ENCODE assay signal across 11 cellular contexts in the genomic region with DNA sequence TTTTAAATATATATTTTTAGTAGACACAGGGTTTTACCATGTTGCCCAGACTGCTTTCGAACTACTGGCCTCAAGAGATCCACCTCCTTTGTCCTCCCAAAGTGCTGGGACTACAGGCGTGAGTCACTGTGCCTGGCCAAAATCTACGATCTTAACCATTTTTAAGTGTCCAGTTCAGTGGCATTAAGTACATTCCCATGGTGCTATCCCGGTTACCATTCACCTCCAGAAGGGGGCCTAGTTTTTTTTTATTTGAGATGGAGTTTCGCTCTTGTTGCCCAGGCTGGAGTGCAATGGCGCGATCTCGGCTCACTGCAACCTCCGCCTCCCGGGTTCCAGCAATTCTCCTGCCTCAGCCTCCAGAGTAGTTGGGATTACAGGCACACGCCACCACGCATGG. TPM values are rescaled to one million over a fixed set of nuclear protein-coding genes. Genes with fewer than 3 reads are reported as not detected.
DNase-seq lines count a peak whose midpoint lies in the region; ATAC-seq, FAIRE-seq and TF ChIP-seq lines count a peak whose summit lies in the region.
"Not testable (repeated sequence)": the region's sequence is repeated elsewhere in the genome, so short reads cannot be mapped to it uniquely, and the experiment has no call there.
"Had no signal": no experiment of that assay in that cellular context is flagged by ENCODE, and none has a peak within 500 bp of the region (broad histone marks: within the 10 kb centered on the region; RNA-seq: fewer than 3 reads in every experiment).

No MANE protein-coding gene starts in this region.

- not testable (repeated sequence) for H3K27me3 Mint-ChIP-seq in osteocyte (ENCODE audit: unreplicated experiment)

- not testable (repeated sequence) for ATAC-seq in RWPE2 (ENCODE audit: low read depth); K562

- DNase-seq in DMS 273 (lab: John Stamatoyannopoulos, UW; ENCODE audit: unreplicated experiment) = peak; percentile 24
- peak; percentile 1 for DNase-seq in GM13976 (ENCODE audit: low spot score)
- peak; percentile 33 for DNase-seq in M059J (ENCODE audit: low read depth)
- not testable (repeated sequence) for DNase-seq in RWPE2 (ENCODE audit: low spot score); fibroblast of villous mesenchyme (ENCODE audit: low read depth); osteocyte (ENCODE audit: extremely low spot score, unreplicated experiment)
- DNase-seq in K562 (ENCODE audit: extremely low read depth in 1 of 4, low spot score in 3 of 4) = peak; percentile 10 to 47 (median 16)

- H3K9ac ChIP-seq in K562 (ENCODE audit: insufficient read depth in 1 of 2, low read depth in 2 of 2, low read length in 2 of 2) = not testable (repeated sequence)

- H3K27ac ChIP-seq in 22Rv1; RWPE2 (ENCODE audit: poor library complexity, severe bottlenecking): not testable (repeated sequence)
- peak overlapping the region; percentile 30; the same call in 1 of the 3 replicates for H3K27ac ChIP-seq in K562 (ENCODE audit: extremely low read depth, low read depth, low read length)

- H4K20me1 ChIP-seq in K562 (replicated peaks; ENCODE audit: control insufficient read depth, insufficient read depth, low read length) = not testable (repeated sequence)

- POLR2A ChIA-PET in K562 (lab: Yijun Ruan, JAX) = interaction anchor here (1.1 kb wide), 1 partner anchor 58 kb away, joined by 5 read pairs; no protein-coding TSS in a partner anchor

- not testable (repeated sequence) for H3K4me2 ChIP-seq in K562 (ENCODE audit: insufficient read depth, low read length)

- not testable (repeated sequence) for H3K4me3 Mint-ChIP-seq in osteocyte (ENCODE audit: unreplicated experiment)

- BruUV-seq in K562 (replicated peaks; lab: Mats Ljungman, UMichigan) = not testable (repeated sequence)

- not testable (repeated sequence) for H3K9me1 ChIP-seq in K562 (ENCODE audit: control insufficient read depth, insufficient read depth, low read length)

- H2AFZ ChIP-seq in K562 (ENCODE audit: low read depth, low read length) = not testable (repeated sequence)

- peak; percentile 56 for FAIRE-seq in K562 (lab: Jason Lieb, UNC)

- not testable (repeated sequence) for TF ChIP-seq POLR2A in K562 (conservative IDR thresholded peaks at IDR 0.05)

- H3K27me3 ChIP-seq in RWPE2 (ENCODE audit: insufficient read depth, poor library complexity, severe bottlenecking); K562 (ENCODE audit: control insufficient read depth in 2 of 2, insufficient read depth in 2 of 2, low read length in 2 of 2): not testable (repeated sequence)

- 70% methylated on average over 12 of the region's 12 CpGs for WGBS in K562 (ENCODE audit: insufficient coverage, low coverage, missing lambda C conversion rate)

- not testable (repeated sequence) for H3K4me3 ChIP-seq in RWPE2 (ENCODE audit: severe bottlenecking); K562; fibroblast of villous mesenchyme (ENCODE audit: low read depth, low read length)

- TF ChIP-seq CTCF in 22Rv1 (IDR thresholded peaks at IDR 0.05) = 0 out of 2 replicates have a peak, but pooled peaks have one; percentile 10
- TF ChIP-seq CTCF in GM13976 (IDR thresholded peaks at IDR 0.05; ENCODE audit: borderline replicate concordance, control extremely low read depth, extremely low read depth, insufficient read depth, missing control alignments) = not testable (repeated sequence)
- peak; percentile 6 for TF ChIP-seq CTCF in RWPE2 (IDR thresholded peaks at IDR 0.05; ENCODE audit: poor library complexity, severe bottlenecking)
- peak in 2 of 3 experiments; percentile 15 to 29; a peak in 2 of 6 replicates for TF ChIP-seq CTCF in K562 (IDR thresholded peaks at IDR 0.05 in 2 of 3, conservative IDR thresholded peaks at IDR 0.05 in 1 of 3; ENCODE audit: insufficient read depth in 2 of 3, low read depth in 1 of 3, low read length in 3 of 3)
- TF ChIP-seq CTCF in fibroblast of villous mesenchyme (IDR thresholded peaks at IDR 0.05; ENCODE audit: insufficient read depth, low read depth, low read length) = peak; percentile 9
- peak; percentile 16 for TF ChIP-seq CTCF in osteocyte (IDR thresholded peaks at IDR 0.05)

- H3K9me3 Mint-ChIP-seq in osteocyte (ENCODE audit: unreplicated experiment) = not testable (repeated sequence)

- not testable (repeated sequence) for H3K4me1 ChIP-seq in RWPE2 (ENCODE audit: insufficient read depth, poor library complexity, severe bottlenecking)
- peaks cover 5 to 34% of the 10 kb centered on the region in 2 experiments; a peak in 3 of 5 replicates for H3K4me1 ChIP-seq in K562 (replicated peaks in 1 of 2; ENCODE audit: control insufficient read depth in 2 of 2, insufficient read depth in 2 of 2, low read length in 2 of 2)

- H3K4me1 Mint-ChIP-seq in osteocyte (ENCODE audit: unreplicated experiment) = not testable (repeated sequence)

- peak in 1 of 2 experiments; percentile 12; a peak in 2 of 4 replicates for TF ChIP-seq RAD21 in K562 (CRISPR knock-in tag; conservative IDR thresholded peaks at IDR 0.05 in 1 of 2, IDR thresholded peaks at IDR 0.05 in 1 of 2)

- TF ChIP-seq EP300 in K562 (IDR thresholded peaks at IDR 0.05; ENCODE audit: low read length) = not testable (repeated sequence)

- H3K27ac Mint-ChIP-seq in osteocyte (ENCODE audit: unreplicated experiment) = not testable (repeated sequence)

- CTCF ChIA-PET in K562 (lab: Yijun Ruan, JAX; ENCODE audit: low intra/inter-chr PET ratio) = interaction anchor here (0.6 kb wide), 1 partner anchor 58 kb away, joined by 3 read pairs; no protein-coding TSS in a partner anchor

- in situ Hi-C loops in GM13976 (cut with MboI; ENCODE audit: low sequenced_read_pairs, unreplicated experiment); K562 (cut with MboI): not testable (repeated sequence)

- intact Hi-C loops in K562 (cut with micrococcal nuclease) = loop anchor here (10.0 kb wide), 1 partner anchor 80 kb away; a partner anchor contains a TSS

- not testable (repeated sequence) for H3K9me3 ChIP-seq in RWPE2 (ENCODE audit: severe bottlenecking); K562 (replicated peaks; ENCODE audit: control insufficient read depth, insufficient read depth, low read depth, low read length)

- H3K36me3 Mint-ChIP-seq in osteocyte (ENCODE audit: unreplicated experiment) = not testable (repeated sequence)

- H3K36me3 ChIP-seq in RWPE2 (ENCODE audit: low read depth); K562 (ENCODE audit: control insufficient read depth, insufficient read depth, low read length): not testable (repeated sequence)

- not testable (repeated sequence) for H3K79me2 ChIP-seq in K562 (ENCODE audit: control insufficient read depth, insufficient read depth, low read length)

RNA-seq across cellular contexts. Expression of a gene that starts 3.6 kb away (rescaled TPM):
- total RNA-seq in M059J (2014; rRNA removed; shearing (Covaris generic)) = 2.3 and 4.8 TPM in 2 replicates
- total RNA-seq in K562 (2011; cell fraction: chromatin; rRNA removed; ENCODE audit: low replicate concordance) = 10.9 and 28.8 TPM in 2 replicates
- 34.2 and 45.7 TPM in 2 replicates for total RNA-seq in K562 (2011; cell fraction: nucleolus; rRNA removed)
- 19.0 and 24.8 TPM in 2 replicates for total RNA-seq in K562 (2011; cell fraction: nucleoplasm; rRNA removed)
- total RNA-seq in K562 (2014; rRNA removed) (11.6 and 12.6 TPM in 2 replicates), K562 (2014; rRNA removed; fragmentation: Illumina TruSeq; extraction: Trizol) (6.3 and 7.0 TPM in 2 replicates), K562 (2015; rRNA removed; fragmentation: Illumina TruSeq; extraction: Trizol) (8.6 and 8.8 TPM in 2 replicates), K562 (2021) (15.2 and 15.9 TPM in 2 replicates), fibroblast of villous mesenchyme (2.9 and 3.9 TPM in 2 replicates), osteocyte (1.8 and 1.9 TPM in 2 replicates)
- polyA plus RNA-seq in K562 (2011; rRNA removed) (14.1 and 15.9 TPM in 2 replicates), K562 (2014; fragmentation: Illumina TruSeq; extraction: Trizol) (12.5 and 13.3 TPM in 2 replicates), K562 (2014; fragmentation: Nextera tagmentation; extraction: Ambion mirVana) (1 to 10 TPM; 1.9 to 2.1 TPM), K562 (2014; rRNA removed) (10.6 and 12.0 TPM in 2 replicates)
- polyA plus RNA-seq in K562 (2011; cell fraction: cytosol; rRNA removed) = 9.7 and 22.4 TPM in 2 replicates
- polyA plus RNA-seq in K562 (2011; cell fraction: nucleus; rRNA removed) = 7.8 and 13.8 TPM in 2 replicates
- polyA plus RNA-seq in K562 (2012) = 12.8 and 16.0 TPM in 2 replicates
- polyA minus RNA-seq in K562 (2011; rRNA and poly(A)+ RNA removed) = 4.5 and 7.4 TPM in 2 replicates
- 5.3 and 8.4 TPM in 2 replicates for polyA minus RNA-seq in K562 (2011; cell fraction: cytosol; rRNA and poly(A)+ RNA removed)
- polyA minus RNA-seq in K562 (2011; cell fraction: nucleus; rRNA and poly(A)+ RNA removed) = 2.8 and 3.9 TPM in 2 replicates

RNA-seq across cellular contexts. Expression of a gene that starts 7.2 kb away (rescaled TPM):
- total RNA-seq in M059J (2014; rRNA removed; shearing (Covaris generic)) = not detected in 2 replicates
- total RNA-seq in K562 (2011; cell fraction: chromatin; rRNA removed; ENCODE audit: low replicate concordance) = not detected in 2 replicates
- total RNA-seq in K562 (2011; cell fraction: nucleolus; rRNA removed) = 0.92 TPM in 1 of 2 replicates, not detected in the other
- total RNA-seq in K562 (2011; cell fraction: nucleoplasm; rRNA removed) = not detected in 2 replicates
- 1.1 TPM in 1 of 2 replicates, not detected in the other for total RNA-seq in K562 (2014; rRNA removed)
- total RNA-seq in K562 (2014; rRNA removed; fragmentation: Illumina TruSeq; extraction: Trizol) = not detected in 2 replicates
- not detected in 2 replicates for total RNA-seq in K562 (2015; rRNA removed; fragmentation: Illumina TruSeq; extraction: Trizol)
- total RNA-seq in K562 (2021) = 0.31 TPM in 1 of 2 replicates, not detected in the other
- 0.71 TPM in 1 of 2 replicates, not detected in the other for polyA plus RNA-seq in K562 (2011; rRNA removed)
- polyA plus RNA-seq in K562 (2011; cell fraction: cytosol; rRNA removed) = 0.27 and 2.5 TPM in 2 replicates
- 0.57 TPM in 1 of 2 replicates, not detected in the other for polyA plus RNA-seq in K562 (2011; cell fraction: nucleus; rRNA removed)
- polyA plus RNA-seq in K562 (2012) = 0.26 and 0.57 TPM in 2 replicates
- not detected in 2 replicates for polyA plus RNA-seq in K562 (2014; fragmentation: Illumina TruSeq; extraction: Trizol)
- polyA plus RNA-seq in K562 (2014; fragmentation: Nextera tagmentation; extraction: Ambion mirVana) = not detected
- polyA plus RNA-seq in K562 (2014; rRNA removed) = 0.38 and 1.2 TPM in 2 replicates
- not detected in 2 replicates for polyA minus RNA-seq in K562 (2011; rRNA and poly(A)+ RNA removed)
- polyA minus RNA-seq in K562 (2011; cell fraction: cytosol; rRNA and poly(A)+ RNA removed) = not detected in 2 replicates
- not detected in 2 replicates for polyA minus RNA-seq in K562 (2011; cell fraction: nucleus; rRNA and poly(A)+ RNA removed)
- total RNA-seq in fibroblast of villous mesenchyme = not detected in 2 replicates
- total RNA-seq in osteocyte = not detected in 2 replicates
- total RNA-seq: LHCN-M2, PC-9, T-cell had no signal

RNA-seq across cellular contexts. Expression of a gene that starts 26.7 kb away (rescaled TPM):
- 0.64 TPM in 1 of 2 replicates, not detected in the other for total RNA-seq in M059J (2014; rRNA removed; shearing (Covaris generic))
- total RNA-seq in K562 (2011; cell fraction: chromatin; rRNA removed; ENCODE audit: low replicate concordance) = 0.53 and 0.76 TPM in 2 replicates
- 0.33 and 0.92 TPM in 2 replicates for total RNA-seq in K562 (2011; cell fraction: nucleolus; rRNA removed)
- 0.73 and 0.99 TPM in 2 replicates for total RNA-seq in K562 (2011; cell fraction: nucleoplasm; rRNA removed)
- total RNA-seq in K562 (2014; rRNA removed) (8.2 and 8.9 TPM in 2 replicates), K562 (2014; rRNA removed; fragmentation: Illumina TruSeq; extraction: Trizol) (2.5 and 2.8 TPM in 2 replicates), K562 (2015; rRNA removed; fragmentation: Illumina TruSeq; extraction: Trizol) (3.3 and 3.7 TPM in 2 replicates), K562 (2021) (7.6 and 9.3 TPM in 2 replicates), fibroblast of villous mesenchyme (under 0.01 TPM in 1 of 2 replicates, not detected in the other), osteocyte (0.30 and 0.63 TPM in 2 replicates)
- polyA plus RNA-seq in K562 (2011; rRNA removed) (2.3 and 2.9 TPM in 2 replicates), K562 (2014; fragmentation: Illumina TruSeq; extraction: Trizol) (7.4 and 10.8 TPM in 2 replicates), K562 (2014; fragmentation: Nextera tagmentation; extraction: Ambion mirVana) (under 1 TPM; 0.07 to 0.29 TPM), K562 (2014; rRNA removed) (8.9 and 12.1 TPM in 2 replicates)
- polyA plus RNA-seq in K562 (2011; cell fraction: cytosol; rRNA removed) = 2.1 and 6.1 TPM in 2 replicates
- 1.1 and 2.9 TPM in 2 replicates for polyA plus RNA-seq in K562 (2011; cell fraction: nucleus; rRNA removed)
- 2.0 and 13.9 TPM in 2 replicates for polyA plus RNA-seq in K562 (2012)
- polyA minus RNA-seq in K562 (2011; rRNA and poly(A)+ RNA removed) = 0.39 and 1.3 TPM in 2 replicates
- polyA minus RNA-seq in K562 (2011; cell fraction: cytosol; rRNA and poly(A)+ RNA removed) = 0.91 and 1.4 TPM in 2 replicates
- polyA minus RNA-seq in K562 (2011; cell fraction: nucleus; rRNA and poly(A)+ RNA removed) = 0.27 and 0.56 TPM in 2 replicates

RNA-seq across cellular contexts. Expression of a gene that starts 29.0 kb away (rescaled TPM):
- 1.5 and 3.1 TPM in 2 replicates for total RNA-seq in M059J (2014; rRNA removed; shearing (Covaris generic))
- 5.5 and 14.4 TPM in 2 replicates for total RNA-seq in K562 (2011; cell fraction: chromatin; rRNA removed; ENCODE audit: low replicate concordance)
- total RNA-seq in K562 (2011; cell fraction: nucleolus; rRNA removed) = 12.2 and 13.2 TPM in 2 replicates
- total RNA-seq in K562 (2011; cell fraction: nucleoplasm; rRNA removed) = 7.8 and 8.1 TPM in 2 replicates
- 3.1 and 4.0 TPM in 2 replicates for total RNA-seq in K562 (2014; rRNA removed)
- 0.22 and 0.40 TPM in 2 replicates for total RNA-seq in K562 (2014; rRNA removed; fragmentation: Illumina TruSeq; extraction: Trizol)
- 1.2 and 1.4 TPM in 2 replicates for total RNA-seq in K562 (2015; rRNA removed; fragmentation: Illumina TruSeq; extraction: Trizol)
- total RNA-seq in K562 (2021) = 17.9 and 19.3 TPM in 2 replicates
- polyA plus RNA-seq in K562 (2011; rRNA removed) = 0.95 and 1.4 TPM in 2 replicates
- 0.60 and 1.4 TPM in 2 replicates for polyA plus RNA-seq in K562 (2011; cell fraction: cytosol; rRNA removed)
- polyA plus RNA-seq in K562 (2011; cell fraction: nucleus; rRNA removed) = 5.3 and 11.1 TPM in 2 replicates
- polyA plus RNA-seq in K562 (2012) = 9.7 and 10.4 TPM in 2 replicates
- 1.7 and 4.7 TPM in 2 replicates for polyA plus RNA-seq in K562 (2014; fragmentation: Illumina TruSeq; extraction: Trizol)
- polyA plus RNA-seq in K562 (2014; fragmentation: Nextera tagmentation; extraction: Ambion mirVana) = under 1 TPM; 0.14 to 0.25 TPM
- 3.8 and 4.8 TPM in 2 replicates for polyA plus RNA-seq in K562 (2014; rRNA removed)
- polyA minus RNA-seq in K562 (2011; rRNA and poly(A)+ RNA removed) = 0.35 and 0.36 TPM in 2 replicates
- polyA minus RNA-seq in K562 (2011; cell fraction: cytosol; rRNA and poly(A)+ RNA removed) = 5.1 and 12.7 TPM in 2 replicates
- 4.2 and 5.9 TPM in 2 replicates for polyA minus RNA-seq in K562 (2011; cell fraction: nucleus; rRNA and poly(A)+ RNA removed)
- total RNA-seq in fibroblast of villous mesenchyme = 2.3 and 2.6 TPM in 2 replicates
- total RNA-seq in osteocyte = 12.3 and 15.7 TPM in 2 replicates

RNA-seq across cellular contexts. Expression of a gene that starts 37.4 kb away (rescaled TPM):
- total RNA-seq in M059J (2014; rRNA removed; shearing (Covaris generic)) = 2.2 TPM in 1 of 2 replicates, not detected in the other
- total RNA-seq in K562 (2011; cell fraction: chromatin; rRNA removed; ENCODE audit: low replicate concordance) = 1.7 and 5.3 TPM in 2 replicates
- total RNA-seq in K562 (2011; cell fraction: nucleolus; rRNA removed) = 5.5 and 5.7 TPM in 2 replicates
- 4.1 and 5.0 TPM in 2 replicates for total RNA-seq in K562 (2011; cell fraction: nucleoplasm; rRNA removed)
- total RNA-seq in K562 (2014; rRNA removed) (3.1 and 3.9 TPM in 2 replicates), K562 (2014; rRNA removed; fragmentation: Illumina TruSeq; extraction: Trizol) (0.69 and 0.73 TPM in 2 replicates), K562 (2015; rRNA removed; fragmentation: Illumina TruSeq; extraction: Trizol) (1.6 and 1.9 TPM in 2 replicates), K562 (2021) (1.9 and 2.9 TPM in 2 replicates), fibroblast of villous mesenchyme (under 0.01 and 0.32 TPM in 2 replicates), osteocyte (1.8 and 2.1 TPM in 2 replicates)
- polyA plus RNA-seq in K562 (2011; rRNA removed) (1.2 and 2.1 TPM in 2 replicates), K562 (2014; fragmentation: Illumina TruSeq; extraction: Trizol) (2.6 and 3.2 TPM in 2 replicates), K562 (2014; fragmentation: Nextera tagmentation; extraction: Ambion mirVana) (under 1 TPM; 0.25 to 0.37 TPM), K562 (2014; rRNA removed) (5.4 and 5.6 TPM in 2 replicates)
- polyA plus RNA-seq in K562 (2011; cell fraction: cytosol; rRNA removed) = 2.1 and 3.0 TPM in 2 replicates
- polyA plus RNA-seq in K562 (2011; cell fraction: nucleus; rRNA removed) = 8.6 and 12.9 TPM in 2 replicates
- polyA plus RNA-seq in K562 (2012) = 3.6 and 4.2 TPM in 2 replicates
- not detected in 2 replicates for polyA minus RNA-seq in K562 (2011; rRNA and poly(A)+ RNA removed)
- polyA minus RNA-seq in K562 (2011; cell fraction: cytosol; rRNA and poly(A)+ RNA removed) = 0.91 TPM in 1 of 2 replicates, not detected in the other
- polyA minus RNA-seq in K562 (2011; cell fraction: nucleus; rRNA and poly(A)+ RNA removed) = 1.8 and 1.9 TPM in 2 replicates
